ENCODE assay signal across 20 cellular contexts in the genomic region with DNA sequence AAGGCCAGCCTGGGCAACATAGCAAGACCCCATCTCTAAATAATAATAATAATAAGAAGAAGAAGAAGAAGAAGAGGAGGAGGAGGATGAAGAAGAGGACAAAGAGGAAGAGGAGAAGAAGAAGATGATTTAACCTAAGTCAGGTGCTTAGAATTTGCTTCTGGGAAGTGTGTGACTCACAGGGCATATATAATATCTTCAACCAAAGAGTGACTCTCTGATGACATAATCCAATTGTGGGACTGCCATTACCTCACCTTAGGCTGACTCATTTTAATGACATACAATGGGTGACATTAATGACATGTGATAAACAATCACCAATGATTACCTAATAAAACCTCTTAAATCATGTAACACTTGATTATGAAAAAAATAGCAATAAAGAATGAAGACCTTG. TPM values are rescaled to one million over a fixed set of nuclear protein-coding genes. Genes with fewer than 3 reads are reported as not detected.
DNase-seq lines count a peak whose midpoint lies in the region; ATAC-seq and TF ChIP-seq lines count a peak whose summit lies in the region.
"Had no signal": no experiment of that assay in that cellular context is flagged by ENCODE, and none has a peak within 500 bp of the region (broad histone marks: within the 10 kb centered on the region; RNA-seq: fewer than 3 reads in every experiment).

No MANE protein-coding gene starts in this region.

- in situ Hi-C loops in IMR-90 (cut with MboI; ENCODE audit: low sequenced_read_pairs): no loop called here

- no peaks in the 10 kb centered on the region for H3K4me1 Mint-ChIP-seq in stimulated activated effector memory CD8-positive, alpha-beta T cell treated with anti-CD3 and anti-CD28 coated beads, Interleukin-12 subunit alpha, Interleukin-12 subunit beta, amount 100 ng/mL, for 72 hours
- H3K4me1 Mint-ChIP-seq in activated CD4-positive, alpha-beta memory T cell treated with anti-CD3 and anti-CD28 coated beads, Interleukin-2, amount 10 ng/mL, durations not matched to agents 7 days and 5 days: no peaks in the 10 kb centered on the region

- H3K79me1 ChIP-seq in IMR-90 (ENCODE audit: low read depth in 1 of 2, low read length in 2 of 2): no peaks in the 10 kb centered on the region

- H3K9ac ChIP-seq in SK-N-SH (no peak overlapping the region), IMR-90 (ENCODE audit: low read depth, low read length) (no peak overlapping the region)

- H2AK5ac ChIP-seq in IMR-90 (ENCODE audit: low read depth, low read length): no peak overlapping the region

- dilution Hi-C loops in IMR-90 (cut with HindIII; ENCODE audit: low sequenced_read_pairs, unreplicated experiment): no loop called here

- no peaks in the 10 kb centered on the region for H3K9me2 ChIP-seq in SK-N-SH

- peaks cover 1% of the 10 kb centered on the region for H3K27me3 Mint-ChIP-seq in activated CD4-positive, alpha-beta memory T cell treated with anti-CD3 and anti-CD28 coated beads, Interleukin-2, amount 10 ng/mL, durations not matched to agents 7 days and 5 days
- H3K27me3 Mint-ChIP-seq: activated naive CD8-positive, alpha-beta T cell had no signal

- H3K4me1 ChIP-seq in SK-N-SH (ENCODE audit: control insufficient read depth in 1 of 2, insufficient read depth in 2 of 2, low read depth in 1 of 2, low read length in 1 of 2): no peaks in the 10 kb centered on the region
- H3K4me1 ChIP-seq in IMR-90 (ENCODE audit: control insufficient read depth, insufficient read depth, low read length): no peaks in the 10 kb centered on the region
- no peaks in the 10 kb centered on the region for H3K4me1 ChIP-seq in body of pancreas

- TF ChIP-seq RAD21 in SK-N-SH (IDR thresholded peaks at IDR 0.05; ENCODE audit: low read length): no peak
- no peak for TF ChIP-seq RAD21 in IMR-90 (IDR thresholded peaks at IDR 0.05; ENCODE audit: low read length)

- no peak overlapping the region for H3K56ac ChIP-seq in IMR-90 (ENCODE audit: extremely low read depth, insufficient read depth, low read length)

- no peaks in the 10 kb centered on the region for H3K9me3 Mint-ChIP-seq in stimulated activated effector memory CD8-positive, alpha-beta T cell treated with anti-CD3 and anti-CD28 coated beads, Interleukin-12 subunit alpha, Interleukin-12 subunit beta, amount 100 ng/mL, for 72 hours
- no peaks in the 10 kb centered on the region for H3K9me3 Mint-ChIP-seq in activated CD4-positive, alpha-beta memory T cell treated with anti-CD3 and anti-CD28 coated beads, Interleukin-2, amount 10 ng/mL, durations not matched to agents 7 days and 5 days

- H3K36me3 ChIP-seq in SK-N-SH (replicated peaks in 1 of 2; ENCODE audit: control insufficient read depth in 1 of 2, insufficient read depth in 2 of 2, low read length in 1 of 2): no peaks in the 10 kb centered on the region
- H3K36me3 ChIP-seq in IMR-90 (ENCODE audit: control insufficient read depth, insufficient read depth, low read length): no peaks in the 10 kb centered on the region
- H3K36me3 ChIP-seq in body of pancreas (replicated peaks in 1 of 2; ENCODE audit: insufficient read depth in 1 of 2, low read depth in 2 of 2): no peaks in the 10 kb centered on the region

- H3K9me3 ChIP-seq in SK-N-SH (no peaks in the 10 kb centered on the region), IMR-90 (ENCODE audit: control insufficient read depth, insufficient read depth, low read length) (no peaks in the 10 kb centered on the region), body of pancreas (no peaks in the 10 kb centered on the region)

- H3K4me2 ChIP-seq in SK-N-SH (no peak overlapping the region), IMR-90 (ENCODE audit: low read depth, low read length) (no peak overlapping the region)
- H3K4me2 ChIP-seq: hepatocyte had no signal

- H2BK120ac ChIP-seq in IMR-90 (ENCODE audit: low read depth, low read length): no peak overlapping the region

- no peak overlapping the region for H3K18ac ChIP-seq in IMR-90 (ENCODE audit: low read depth, low read length)

- no peak overlapping the region for H3K14ac ChIP-seq in IMR-90 (replicated peaks; ENCODE audit: low read depth, low read length)

- H2BK20ac ChIP-seq in IMR-90 (ENCODE audit: low read depth, low read length): no peak overlapping the region

- ATAC-seq in SK-N-SH treated with all-trans-retinoic acid at 6 μM for 48 hours (no peak), IMR-90 (ENCODE audit: low read depth) (no peak), esophagus mucosa (peak; percentile 54), body of pancreas (no peak)
- peak; percentile 66 for ATAC-seq in stimulated activated effector memory CD8-positive, alpha-beta T cell treated with anti-CD3 and anti-CD28 coated beads, Interleukin-12 subunit alpha, Interleukin-12 subunit beta, amount 100 ng/mL, for 72 hours
- ATAC-seq: right cardiac atrium had no signal

- H4K20me1 ChIP-seq in SK-N-SH (ENCODE audit: insufficient read depth): no peaks in the 10 kb centered on the region
- no peaks in the 10 kb centered on the region for H4K20me1 ChIP-seq in IMR-90 (ENCODE audit: insufficient read depth, low read length)

- no peak overlapping the region for H2BK15ac ChIP-seq in IMR-90 (ENCODE audit: low read depth, low read length)

- H3K79me2 ChIP-seq in SK-N-SH (ENCODE audit: insufficient read depth): no peaks in the 10 kb centered on the region
- H3K79me2 ChIP-seq: hepatocyte had no signal

- DNase-seq in SK-N-SH (no peak), IMR-90 (peak; percentile 1), body of pancreas (no peak), occipital lobe (lab: John Stamatoyannopoulos, UW) (no peak)
- DNase-seq in stimulated activated effector memory CD8-positive, alpha-beta T cell treated with anti-CD3 and anti-CD28 coated beads, Interleukin-12 subunit alpha, Interleukin-12 subunit beta, amount 100 ng/mL, for 72 hours (ENCODE audit: low spot score in 2 of 2): no peak
- no peak for DNase-seq in activated CD4-positive, alpha-beta memory T cell treated with anti-CD3 and anti-CD28 coated beads, Interleukin-2, amount 10 ng/mL, durations not matched to agents 7 days and 5 days
- DNase-seq: C1 segment of cervical spinal cord; effector CD8-positive, alpha-beta T cell; islet precursor cell; Kasumi-1; NCI-H1417 treated with DMSO at 0.1 percent for 48 hours; NCI-H510A treated with DMSO at 0.1 percent for 48 hours; right cardiac atrium had no signal

- H3K9me1 ChIP-seq in IMR-90 (ENCODE audit: insufficient read depth, low read length): no peaks in the 10 kb centered on the region

- H4K91ac ChIP-seq in IMR-90 (ENCODE audit: insufficient read depth, low read depth, low read length): no peak overlapping the region

- intact Hi-C loops in IMR-90 (cut with micrococcal nuclease): no loop called here
- intact Hi-C loops in body of pancreas (cut with DNase I): no loop called here

- H3K4ac ChIP-seq in IMR-90 (ENCODE audit: low read depth, low read length): no peak overlapping the region

- TF ChIP-seq POLR2A in IMR-90 (IDR thresholded peaks at IDR 0.05; ENCODE audit: low read depth, low read length) (no peak), body of pancreas (IDR thresholded peaks at IDR 0.05) (no peak)

- H3K27ac ChIP-seq in SK-N-SH (ENCODE audit: low read depth in 2 of 2, low read length in 1 of 2): no peak overlapping the region
- no peak overlapping the region for H3K27ac ChIP-seq in IMR-90 (ENCODE audit: insufficient read depth, low read length)
- no peak overlapping the region for H3K27ac ChIP-seq in body of pancreas
- H3K27ac ChIP-seq: hepatocyte had no signal

- no peak overlapping the region for H2BK5ac ChIP-seq in IMR-90 (ENCODE audit: low read depth, low read length, poor library complexity, severe bottlenecking)

- H4K8ac ChIP-seq in IMR-90 (ENCODE audit: low read depth in 2 of 2, low read length in 2 of 2): no peak overlapping the region

- BruUV-seq in IMR-90 (replicated peaks; lab: Mats Ljungman, UMichigan): no TSS peak

- POLR2A ChIA-PET in SK-N-SH (lab: Yijun Ruan, JAX): no interaction called here
- POLR2A ChIA-PET in IMR-90 (lab: Charles Lee; ENCODE audit: unreplicated experiment): no interaction called here
- POLR2A ChIA-PET in activated CD4-positive, alpha-beta memory T cell treated with anti-CD3 and anti-CD28 coated beads, Interleukin-2, amount 10 ng/mL, durations not matched to agents 7 days and 5 days (lab: Charles Lee): no interaction called here

- H2AFZ ChIP-seq in SK-N-SH (ENCODE audit: low read depth) (no peak overlapping the region), IMR-90 (replicated peaks; ENCODE audit: low read length, poor library complexity) (no peak overlapping the region)
- H2AFZ ChIP-seq: hepatocyte had no signal

- H3K27ac Mint-ChIP-seq in stimulated activated effector memory CD8-positive, alpha-beta T cell treated with anti-CD3 and anti-CD28 coated beads, Interleukin-12 subunit alpha, Interleukin-12 subunit beta, amount 100 ng/mL, for 72 hours: no peak overlapping the region
- no peak overlapping the region for H3K27ac Mint-ChIP-seq in activated CD4-positive, alpha-beta memory T cell treated with anti-CD3 and anti-CD28 coated beads, Interleukin-2, amount 10 ng/mL, durations not matched to agents 7 days and 5 days
- H3K27ac Mint-ChIP-seq: activated naive CD8-positive, alpha-beta T cell had no signal

- H3K27me3 ChIP-seq in SK-N-SH (ENCODE audit: insufficient read depth) (peaks cover 9% of the 10 kb centered on the region; the same call in 1 of the 2 replicates), IMR-90 (ENCODE audit: control insufficient read depth, insufficient read depth, low read length) (peaks cover 7% of the 10 kb centered on the region; the same call in 1 of the 2 replicates), body of pancreas (no peaks in the 10 kb centered on the region)
- H3K27me3 ChIP-seq: hepatocyte had no signal

- H4K5ac ChIP-seq in IMR-90 (ENCODE audit: low read depth, low read length): no peak overlapping the region

- TF ChIP-seq EP300 in SK-N-SH (IDR thresholded peaks at IDR 0.05; ENCODE audit: borderline replicate concordance in 1 of 2, low read depth in 1 of 2, low read length in 1 of 2): no peak

- H3F3A ChIP-seq in SK-N-SH (replicated peaks; ENCODE audit: insufficient read depth): no peaks in the 10 kb centered on the region

- no peaks in the 10 kb centered on the region for H3K36me3 Mint-ChIP-seq in stimulated activated effector memory CD8-positive, alpha-beta T cell treated with anti-CD3 and anti-CD28 coated beads, Interleukin-12 subunit alpha, Interleukin-12 subunit beta, amount 100 ng/mL, for 72 hours
- H3K36me3 Mint-ChIP-seq in activated CD4-positive, alpha-beta memory T cell treated with anti-CD3 and anti-CD28 coated beads, Interleukin-2, amount 10 ng/mL, durations not matched to agents 7 days and 5 days (ENCODE audit: low read depth): no peaks in the 10 kb centered on the region

- H3K4me3 ChIP-seq in SK-N-SH (ENCODE audit: low read depth in 2 of 2, low read length in 1 of 2) (no peak overlapping the region), IMR-90 (ENCODE audit: insufficient read depth, low read depth, low read length) (no peak overlapping the region), body of pancreas (no peak overlapping the region)
- H3K4me3 ChIP-seq: hepatocyte had no signal

- H3K23ac ChIP-seq in IMR-90 (ENCODE audit: low read depth, low read length): no peak overlapping the region

- no peak overlapping the region for H2AK9ac ChIP-seq in IMR-90 (replicated peaks; ENCODE audit: low read depth, low read length, poor library complexity)

- CTCF ChIA-PET in SK-N-SH (lab: Yijun Ruan, JAX): no interaction called here
- CTCF ChIA-PET in IMR-90 (lab: Yijun Ruan, JAX): no interaction called here
- CTCF ChIA-PET in activated CD4-positive, alpha-beta memory T cell treated with anti-CD3 and anti-CD28 coated beads, Interleukin-2, amount 10 ng/mL, durations not matched to agents 7 days and 5 days (lab: Charles Lee): no interaction called here

- TF ChIP-seq CTCF in SK-N-SH (IDR thresholded peaks at IDR 0.05): no peak
- TF ChIP-seq CTCF in IMR-90 (conservative IDR thresholded peaks at IDR 0.05; ENCODE audit: low read depth, low read length): no peak
- no peak for TF ChIP-seq CTCF in body of pancreas (IDR thresholded peaks at IDR 0.05)

- no peak overlapping the region for H3K4me3 Mint-ChIP-seq in stimulated activated effector memory CD8-positive, alpha-beta T cell treated with anti-CD3 and anti-CD28 coated beads, Interleukin-12 subunit alpha, Interleukin-12 subunit beta, amount 100 ng/mL, for 72 hours
- H3K4me3 Mint-ChIP-seq in activated CD4-positive, alpha-beta memory T cell treated with anti-CD3 and anti-CD28 coated beads, Interleukin-2, amount 10 ng/mL, durations not matched to agents 7 days and 5 days: no peak overlapping the region
- H3K4me3 Mint-ChIP-seq: activated naive CD8-positive, alpha-beta T cell had no signal

RNA-seq across cellular contexts. Expression of gene MBTPS2, which starts 32.7 kb away (rescaled TPM):
- 21.6 and 24.8 TPM in 2 replicates for polyA plus RNA-seq in SK-N-SH (2012; rRNA removed)
- polyA plus RNA-seq in SK-N-SH (2012; cell fraction: cytosol; rRNA removed): 25.7 and 25.8 TPM in 2 replicates
- polyA plus RNA-seq in SK-N-SH (2012; cell fraction: nucleus; rRNA removed): 7.2 and 15.9 TPM in 2 replicates
- 4.7 and 6.9 TPM in 2 replicates for total RNA-seq in IMR-90 (2012; rRNA removed)
- 10.2 and 12.4 TPM in 2 replicates for polyA plus RNA-seq in IMR-90 (2012; rRNA removed)
- 2.6 and 3.7 TPM in 2 replicates for polyA plus RNA-seq in IMR-90 (2012; cell fraction: cytosol; rRNA removed)
- 1.3 and 5.8 TPM in 2 replicates for polyA plus RNA-seq in IMR-90 (2012; cell fraction: nucleus; rRNA removed; ENCODE audit: low replicate concordance)
- total RNA-seq in esophagus mucosa: 7.9 TPM
- 1 to 10 TPM; 4.3 to 6.7 TPM for total RNA-seq in body of pancreas
- total RNA-seq in activated CD4-positive, alpha-beta memory T cell treated with anti-CD3 and anti-CD28 coated beads, Interleukin-2, amount 10 ng/mL, durations not matched to agents 7 days and 5 days: 1 to 10 TPM; 8.5 to 9.1 TPM
- 11.4 TPM for total RNA-seq in occipital lobe

RNA-seq across cellular contexts. Expression of gene SMPX, which starts 48.8 kb away (rescaled TPM):
- not detected in 2 replicates for polyA plus RNA-seq in SK-N-SH (2012; rRNA removed)
- not detected in 2 replicates for polyA plus RNA-seq in SK-N-SH (2012; cell fraction: cytosol; rRNA removed)
- not detected in 2 replicates for polyA plus RNA-seq in SK-N-SH (2012; cell fraction: nucleus; rRNA removed)
- total RNA-seq in IMR-90 (2012; rRNA removed): not detected in 2 replicates
- polyA plus RNA-seq in IMR-90 (2012; rRNA removed): not detected in 2 replicates
- not detected in 2 replicates for polyA plus RNA-seq in IMR-90 (2012; cell fraction: cytosol; rRNA removed)
- polyA plus RNA-seq in IMR-90 (2012; cell fraction: nucleus; rRNA removed; ENCODE audit: low replicate concordance): not detected in 2 replicates
- total RNA-seq in esophagus mucosa: not detected
- not detected for total RNA-seq in body of pancreas
- not detected for total RNA-seq in activated CD4-positive, alpha-beta memory T cell treated with anti-CD3 and anti-CD28 coated beads, Interleukin-2, amount 10 ng/mL, durations not matched to agents 7 days and 5 days
- 0.31 TPM for total RNA-seq in occipital lobe
- total RNA-seq: lung microvascular endothelial cell, subcutaneous adipose tissue, ureter had no signal

RNA-seq across cellular contexts. Expression of gene YY2, which starts 49.1 kb away (rescaled TPM):
- polyA plus RNA-seq in SK-N-SH (2012; rRNA removed) (2.3 and 2.8 TPM in 2 replicates), IMR-90 (2012; rRNA removed) (2.5 TPM in 2 replicates)
- 2.8 and 3.0 TPM in 2 replicates for polyA plus RNA-seq in SK-N-SH (2012; cell fraction: cytosol; rRNA removed)
- 5.1 and 5.7 TPM in 2 replicates for polyA plus RNA-seq in SK-N-SH (2012; cell fraction: nucleus; rRNA removed)
- total RNA-seq in IMR-90 (2012; rRNA removed) (0.72 and 1.1 TPM in 2 replicates), esophagus mucosa (0.56 TPM), body of pancreas (1 to 10 TPM; 3.9 to 4.9 TPM), occipital lobe (0.94 TPM)
- 1.1 and 1.2 TPM in 2 replicates for polyA plus RNA-seq in IMR-90 (2012; cell fraction: cytosol; rRNA removed)
- polyA plus RNA-seq in IMR-90 (2012; cell fraction: nucleus; rRNA removed; ENCODE audit: low replicate concordance): 2.6 and 2.7 TPM in 2 replicates
- 1 to 10 TPM; 1.3 TPM for total RNA-seq in activated CD4-positive, alpha-beta memory T cell treated with anti-CD3 and anti-CD28 coated beads, Interleukin-2, amount 10 ng/mL, durations not matched to agents 7 days and 5 days

Comparison
In these comparisons a context has a peak if more than half of its experiments do, and no peak if none do; other contexts are left out.
1. ATAC-seq: peak in esophagus mucosa (single experiment) and stimulated activated effector memory CD8-positive, alpha-beta T cell treated with anti-CD3 and anti-CD28 coated beads, Interleukin-12 subunit alpha, Interleukin-12 subunit beta, amount 100 ng/mL, for 72 hours (single experiment); none in SK-N-SH treated with all-trans-retinoic acid at 6 μM for 48 hours (single experiment), IMR-90 (single experiment) and body of pancreas (single experiment).